8 cellular contexts compared by ENCODE assay signal in genomic region chr17:68057531-68057952, GRCh38. TPM values are rescaled to one million over a fixed set of nuclear protein-coding genes. Genes with fewer than 3 reads are reported as not detected.
DNase-seq lines count a peak whose midpoint lies in the region; ATAC-seq and TF ChIP-seq lines count a peak whose summit lies in the region.

No MANE protein-coding gene starts in this region.

- no peaks in the 10 kb centered on the region for H3K27me3 ChIP-seq in BE2C
- H3K27me3 ChIP-seq in uterus = no peaks in the 10 kb centered on the region

- no peaks in the 10 kb centered on the region for H3K4me1 ChIP-seq in BE2C
- no peaks in the 10 kb centered on the region for H3K4me1 ChIP-seq in uterus

- H3K4me1 Mint-ChIP-seq in activated B cell treated with CpG ODN at 0.5 μM for 24 hours (no peaks in the 10 kb centered on the region), endothelial cell (ENCODE audit: unreplicated experiment) (peaks cover 19% of the 10 kb centered on the region)

- H3K9me3 Mint-ChIP-seq in activated B cell treated with CpG ODN at 0.5 μM for 24 hours (no peaks in the 10 kb centered on the region), endothelial cell (ENCODE audit: unreplicated experiment) (no peaks in the 10 kb centered on the region)

- peak; percentile 71 for ATAC-seq in activated B cell treated with CpG ODN at 0.5 μM for 24 hours (ENCODE audit: low read depth)
- no peak for ATAC-seq in HG03108 (IDR thresholded peaks at IDR 0.05; ENCODE audit: unreplicated experiment)
- no peak for ATAC-seq in GM21723 (IDR thresholded peaks at IDR 0.05; ENCODE audit: unreplicated experiment)

- no peak for TF ChIP-seq POLR2A in uterus (IDR thresholded peaks at IDR 0.05)

- H3K36me3 Mint-ChIP-seq in activated B cell treated with CpG ODN at 0.5 μM for 24 hours (ENCODE audit: low read depth) (no peaks in the 10 kb centered on the region), endothelial cell (ENCODE audit: low read depth, unreplicated experiment) (no peaks in the 10 kb centered on the region)

- H3K4me3 ChIP-seq in BE2C (ENCODE audit: low read depth, low read length) (no peak overlapping the region), HFF-Myc (replicated peaks; ENCODE audit: low read depth, low read length) (no peak overlapping the region), uterus (no peak overlapping the region)

- H3K9me3 ChIP-seq in BE2C = no peaks in the 10 kb centered on the region
- H3K9me3 ChIP-seq in uterus = no peaks in the 10 kb centered on the region

- intact Hi-C loops in activated B cell treated with CpG ODN at 0.5 μM for 24 hours (cut with micrococcal nuclease) = loop anchor here (1.0 kb wide), 2 partner anchors 143 to 406 kb away; no protein-coding TSS in a partner anchor
- intact Hi-C loops in uterus (cut with DNase I; ENCODE audit: low total_unique reads) = no loop called here

- H3K27me3 Mint-ChIP-seq in activated B cell treated with CpG ODN at 0.5 μM for 24 hours (no peaks in the 10 kb centered on the region), endothelial cell (ENCODE audit: unreplicated experiment) (peaks cover 2% of the 10 kb centered on the region)

- H3K27ac Mint-ChIP-seq in activated B cell treated with CpG ODN at 0.5 μM for 24 hours (no peak overlapping the region), endothelial cell (ENCODE audit: unreplicated experiment) (no peak overlapping the region)

- CTCF ChIA-PET in activated B cell treated with CpG ODN at 0.5 μM for 24 hours (lab: Charles Lee) = interaction anchor here (0.8 to 2.6 kb wide), 5 partner anchors 115 to 408 kb away, joined by 3 to 8 read pairs (median 6); no protein-coding TSS in a partner anchor

- DNase-seq in BE2C (peak; percentile 27), HFF-Myc (ENCODE audit: extremely low read depth, low read depth) (no peak), activated B cell treated with CpG ODN at 0.5 μM for 24 hours (no peak), endothelial cell (ENCODE audit: low spot score) (peak; percentile 29), uterus (no peak)
- DNase-seq in stimulated activated CD4-positive, alpha-beta T cell treated with anti-CD3 and anti-CD28 coated beads, Interleukin-4, amount 100 ng/mL, for 1 hour = peak; percentile 35

- no peak overlapping the region for H3K27ac ChIP-seq in uterus

- no peak overlapping the region for H3K4me3 Mint-ChIP-seq in activated B cell treated with CpG ODN at 0.5 μM for 24 hours
- no peak overlapping the region for H3K4me3 Mint-ChIP-seq in endothelial cell (ENCODE audit: unreplicated experiment)

- POLR2A ChIA-PET in activated B cell treated with CpG ODN at 0.5 μM for 24 hours (lab: Charles Lee) = interaction anchor here (0.5 to 0.6 kb wide), 2 partner anchors 148 to 213 kb away, joined by 3 read pairs; no protein-coding TSS in a partner anchor

- TF ChIP-seq CTCF in BE2C (IDR thresholded peaks at IDR 0.05; ENCODE audit: low read depth, low read length) = peak; percentile 57
- peak; percentile 62 for TF ChIP-seq CTCF in HFF-Myc (IDR thresholded peaks at IDR 0.05; ENCODE audit: low read depth, low read length, missing control alignments)
- no peak for TF ChIP-seq CTCF in activated B cell treated with CpG ODN at 0.5 μM for 24 hours (IDR thresholded peaks at IDR 0.05)
- TF ChIP-seq CTCF in endothelial cell (IDR thresholded peaks at IDR 0.05; ENCODE audit: unreplicated experiment) = no peak
- TF ChIP-seq CTCF in uterus (IDR thresholded peaks at IDR 0.05) = peak in 1 of 4 experiments; percentile 21

- H3K36me3 ChIP-seq in BE2C = no peaks in the 10 kb centered on the region
- no peaks in the 10 kb centered on the region for H3K36me3 ChIP-seq in uterus

RNA-seq across cellular contexts. Expression of gene KPNA2, which starts 22.0 kb away (rescaled TPM):
- 95.7 TPM for polyA plus RNA-seq in BE2C (2012; ENCODE audit: insufficient read depth, insufficient read length, low read depth)
- 49.5 and 49.9 TPM in 2 replicates for total RNA-seq in activated B cell treated with CpG ODN at 0.5 μM for 24 hours
- total RNA-seq in endothelial cell (ENCODE audit: unreplicated experiment) = 104 TPM
- total RNA-seq in uterus = 10 to 100 TPM in 3 of 4 donors, 1 to 10 TPM in 1; 7.1 to 68.9 (median 39.2) TPM

Comparison
In these comparisons a context has a peak if more than half of its experiments do, and no peak if none do; other contexts are left out.
1. DNase-seq: peak in BE2C (single experiment), endothelial cell (single experiment) and stimulated activated CD4-positive, alpha-beta T cell treated with anti-CD3 and anti-CD28 coated beads, Interleukin-4, amount 100 ng/mL, for 1 hour (single experiment); none in HFF-Myc (single experiment), activated B cell treated with CpG ODN at 0.5 μM for 24 hours (single experiment) and uterus (0 of 2).
2. CTCF ChIP-seq: peak in BE2C (single experiment) and HFF-Myc (single experiment); none in activated B cell treated with CpG ODN at 0.5 μM for 24 hours (single experiment) and endothelial cell (single experiment).